ENCODE assay signal across 30 cellular contexts in genomic region chr3:177916461-177916860, GRCh38.
"Had no signal": no experiment of that assay in that cellular context is flagged by ENCODE, and none has a peak within 500 bp of the region (broad histone marks: within the 10 kb centered on the region; RNA-seq: fewer than 3 reads in every experiment).

No MANE protein-coding gene starts in this region.

- H3K27me3 Mint-ChIP-seq: activated CD4-positive, alpha-beta memory T cell treated with anti-CD3 and anti-CD28 coated beads for 36 hours; activated CD4-positive, alpha-beta T cell treated with anti-CD3 and anti-CD28 coated beads for 36 hours; activated CD4-positive, alpha-beta T cell treated with anti-CD3 and anti-CD28 coated beads, Interleukin-2, amount 10 ng/mL, durations not matched to agents 24 days and 14 days; activated CD8-positive, alpha-beta memory T cell treated with anti-CD3 and anti-CD28 coated beads, Interleukin-2, amount 10 ng/mL, durations not matched to agents 7 days and 5 days; activated naive CD8-positive, alpha-beta T cell; activated T-helper 17 cell treated with anti-CD3 and anti-CD28 coated beads, Interleukin-2, amount 50 U/mL, for 72 hours had no signal

- H3K9me3 ChIP-seq: colonic mucosa, esophagus squamous epithelium, gastrocnemius medialis had no signal

- H3K36me3 ChIP-seq: brain microvascular endothelial cell, cardiac muscle cell, colonic mucosa, esophagus squamous epithelium, gastrocnemius medialis, heart left ventricle had no signal

- DNase-seq: activated CD4-positive, alpha-beta memory T cell treated with anti-CD3 and anti-CD28 coated beads for 36 hours; activated CD4-positive, alpha-beta T cell treated with anti-CD3 and anti-CD28 coated beads for 36 hours; activated CD4-positive, alpha-beta T cell treated with anti-CD3 and anti-CD28 coated beads, Interleukin-2, amount 10 ng/mL, durations not matched to agents 24 days and 14 days; activated CD4-positive, CD25-positive, alpha-beta regulatory T cell; activated CD4-positive, CD25-positive, alpha-beta regulatory T cell treated with anti-CD3 and anti-CD28 coated beads, Interleukin-2, amount 50 U/mL, for 72 hours; activated CD8-positive, alpha-beta memory T cell treated with anti-CD3 and anti-CD28 coated beads, Interleukin-2, amount 10 ng/mL, durations not matched to agents 7 days and 5 days; activated CD8-positive, alpha-beta memory T cell treated with anti-CD3 and anti-CD28 coated beads, Interleukin-2, amount 50 U/mL, for 4 hours; activated CD8-positive, alpha-beta T cell treated with anti-CD3 and anti-CD28 coated beads, Interleukin-2, amount 10 ng/mL, durations not matched to agents 7 days and 5 days; activated effector memory CD4-positive, alpha-beta T cell treated with Interleukin-2 at 50 U/mL for 16 hours; activated gamma-delta T cell treated with Interleukin-2 at 50 U/mL for 16 hours; activated naive CD4-positive, alpha-beta T cell treated with anti-CD3 and anti-CD28 coated beads, Interleukin-2, amount 50 U/mL, for 16 hours; activated naive CD4-positive, alpha-beta T cell treated with Interleukin-2 at 50 U/mL for 16 hours; activated T-cell treated with anti-CD3 and anti-CD28 coated beads, Interleukin-2, amount 50 U/mL, for 1 hour; amniotic stem cell; anterior cingulate cortex; brain microvascular endothelial cell; central memory CD4-positive, alpha-beta T cell; cerebellar nuclear complex; colonic mucosa; effector memory CD4-positive, alpha-beta T cell; esophagus squamous epithelium; gastrocnemius medialis; glutamatergic neuron; heart left ventricle; T-helper 2 cell had no signal

- ATAC-seq: activated CD4-positive, alpha-beta T cell treated with anti-CD3 and anti-CD28 coated beads for 36 hours; activated CD8-positive, alpha-beta memory T cell treated with anti-CD3 and anti-CD28 coated beads, Interleukin-2, amount 10 ng/mL, durations not matched to agents 7 days and 5 days; activated CD8-positive, alpha-beta T cell treated with anti-CD3 and anti-CD28 coated beads, Interleukin-2, amount 10 ng/mL, durations not matched to agents 7 days and 5 days; activated T-helper 17 cell treated with anti-CD3 and anti-CD28 coated beads, Interleukin-2, amount 50 U/mL, for 72 hours; gastrocnemius medialis; heart left ventricle had no signal

- H3K4me1 ChIP-seq: colonic mucosa, esophagus squamous epithelium, gastrocnemius medialis, heart left ventricle had no signal

- H3K36me3 Mint-ChIP-seq: activated CD4-positive, alpha-beta memory T cell treated with anti-CD3 and anti-CD28 coated beads for 36 hours; activated CD8-positive, alpha-beta memory T cell treated with anti-CD3 and anti-CD28 coated beads, Interleukin-2, amount 10 ng/mL, durations not matched to agents 7 days and 5 days; activated naive CD8-positive, alpha-beta T cell had no signal

- H3K27ac ChIP-seq: brain microvascular endothelial cell, cardiac muscle cell, colonic mucosa, epithelial cell of prostate, esophagus squamous epithelium, gastrocnemius medialis, heart left ventricle had no signal

- FAIRE-seq: astrocyte had no signal

- H3K4me3 ChIP-seq: cardiac muscle cell, colonic mucosa, esophagus squamous epithelium, gastrocnemius medialis, heart left ventricle had no signal

- H3K27ac Mint-ChIP-seq: activated CD4-positive, alpha-beta memory T cell treated with anti-CD3 and anti-CD28 coated beads for 36 hours; activated CD4-positive, alpha-beta T cell treated with anti-CD3 and anti-CD28 coated beads for 36 hours; activated CD4-positive, alpha-beta T cell treated with anti-CD3 and anti-CD28 coated beads, Interleukin-2, amount 10 ng/mL, durations not matched to agents 24 days and 14 days; activated CD8-positive, alpha-beta memory T cell treated with anti-CD3 and anti-CD28 coated beads, Interleukin-2, amount 10 ng/mL, durations not matched to agents 7 days and 5 days; activated CD8-positive, alpha-beta T cell treated with anti-CD3 and anti-CD28 coated beads, Interleukin-2, amount 10 ng/mL, durations not matched to agents 7 days and 5 days; activated naive CD8-positive, alpha-beta T cell; activated T-helper 17 cell treated with anti-CD3 and anti-CD28 coated beads, Interleukin-2, amount 50 U/mL, for 72 hours had no signal

- H3K27me3 ChIP-seq: brain microvascular endothelial cell, cardiac muscle cell, colonic mucosa, esophagus squamous epithelium, gastrocnemius medialis, heart left ventricle had no signal

- H3K4me3 Mint-ChIP-seq: activated CD4-positive, alpha-beta memory T cell treated with anti-CD3 and anti-CD28 coated beads for 36 hours; activated CD4-positive, alpha-beta T cell treated with anti-CD3 and anti-CD28 coated beads for 36 hours; activated CD4-positive, alpha-beta T cell treated with anti-CD3 and anti-CD28 coated beads, Interleukin-2, amount 10 ng/mL, durations not matched to agents 24 days and 14 days; activated CD8-positive, alpha-beta memory T cell treated with anti-CD3 and anti-CD28 coated beads, Interleukin-2, amount 10 ng/mL, durations not matched to agents 7 days and 5 days; activated CD8-positive, alpha-beta T cell treated with anti-CD3 and anti-CD28 coated beads, Interleukin-2, amount 10 ng/mL, durations not matched to agents 7 days and 5 days; activated naive CD8-positive, alpha-beta T cell; activated T-helper 17 cell treated with anti-CD3 and anti-CD28 coated beads, Interleukin-2, amount 50 U/mL, for 72 hours had no signal

- H3K4me1 Mint-ChIP-seq: activated CD4-positive, alpha-beta T cell treated with anti-CD3 and anti-CD28 coated beads for 36 hours; activated CD4-positive, alpha-beta T cell treated with anti-CD3 and anti-CD28 coated beads, Interleukin-2, amount 10 ng/mL, durations not matched to agents 24 days and 14 days; activated CD8-positive, alpha-beta memory T cell treated with anti-CD3 and anti-CD28 coated beads, Interleukin-2, amount 10 ng/mL, durations not matched to agents 7 days and 5 days; activated T-helper 17 cell treated with anti-CD3 and anti-CD28 coated beads, Interleukin-2, amount 50 U/mL, for 72 hours had no signal

- H3K9me3 Mint-ChIP-seq: activated T-helper 17 cell treated with anti-CD3 and anti-CD28 coated beads, Interleukin-2, amount 50 U/mL, for 72 hours had no signal
